8 cellular contexts compared by ENCODE assay signal in the genomic region with DNA sequence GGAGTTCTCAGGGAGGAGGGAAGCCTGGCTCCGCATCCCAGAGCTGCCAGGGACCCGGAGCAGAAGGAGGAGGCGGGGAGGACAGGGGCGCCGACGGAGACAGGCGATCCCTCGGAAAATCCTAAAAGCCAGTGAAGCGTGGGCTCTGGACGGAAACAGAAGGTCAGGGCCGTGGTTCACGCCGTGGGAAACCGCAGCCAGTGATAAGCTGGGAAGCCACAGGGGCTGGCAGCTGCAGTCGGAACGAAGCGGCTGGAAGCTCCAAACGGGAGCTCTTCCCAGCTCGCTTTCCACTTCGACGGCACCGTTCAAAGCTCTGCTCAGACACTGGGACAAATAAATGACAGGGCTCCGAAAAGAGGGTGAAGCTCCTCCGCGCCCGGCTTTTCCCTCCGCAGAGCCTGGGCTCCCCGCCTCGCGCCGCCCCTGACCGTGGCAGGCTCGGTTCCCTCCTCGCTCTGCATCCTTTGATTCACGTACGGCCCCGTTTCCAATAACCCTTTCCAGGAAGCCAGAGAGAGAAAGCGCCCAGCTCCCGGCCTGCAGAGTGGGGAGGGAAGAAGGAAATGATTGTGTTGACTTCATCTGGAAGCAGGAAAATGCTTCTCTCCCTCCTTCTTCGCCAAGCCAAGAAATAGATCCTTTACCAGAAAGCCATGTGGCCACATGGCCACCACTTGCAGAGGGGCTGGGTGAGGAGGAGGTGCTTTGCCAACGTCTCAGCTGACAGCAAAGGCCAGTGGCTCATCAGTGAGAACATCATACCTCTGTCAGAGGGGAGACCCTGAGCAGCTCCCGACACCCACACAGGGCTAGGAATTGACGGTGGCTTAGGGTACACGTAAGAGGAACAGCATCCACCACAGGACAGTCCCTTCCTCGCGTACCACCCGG. TPM values are rescaled to one million over a fixed set of nuclear protein-coding genes. Genes with fewer than 3 reads are reported as not detected.
A peak's percentile ranks its signal among the peaks of the same experiment; 100 is the strongest.
DNase-seq lines count a peak whose midpoint lies in the region; ATAC-seq and TF ChIP-seq lines count a peak whose summit lies in the region.

No MANE protein-coding gene starts in this region.

- H2AFZ ChIP-seq in neuron (ENCODE audit: low read depth, low read length) = peak overlapping the region; percentile 43

- peaks cover 36% of the 10 kb centered on the region for H3K27me3 ChIP-seq in neuron (ENCODE audit: insufficient read depth, low read length)

- no peaks in the 10 kb centered on the region for H3K4me1 ChIP-seq in neuron (ENCODE audit: insufficient read depth, low read length)

- ATAC-seq in GM18520 (IDR thresholded peaks at IDR 0.05; ENCODE audit: unreplicated experiment) = no peak

- H3K4me3 ChIP-seq in fibroblast of villous mesenchyme (ENCODE audit: low read depth, low read length) = peak overlapping the region; percentile 49
- H3K4me3 ChIP-seq in neuron (ENCODE audit: low read length) = no peak overlapping the region

- TF ChIP-seq CTCF in fibroblast of villous mesenchyme (IDR thresholded peaks at IDR 0.05; ENCODE audit: insufficient read depth, low read depth, low read length) (no peak), GM20000 (IDR thresholded peaks at IDR 0.05; ENCODE audit: extremely low read depth, missing control alignments) (no peak)

- no peaks in the 10 kb centered on the region for H3K36me3 ChIP-seq in neuron (ENCODE audit: insufficient read depth, low read length)

- no peaks in the 10 kb centered on the region for H3K9me3 ChIP-seq in neuron (ENCODE audit: low read length)

- DNase-seq in NCI-H1092 treated with DMSO at 0.1 percent for 48 hours (lab: John Stamatoyannopoulos, UW) = peak; percentile 18
- no peak for DNase-seq in NCI-H1092 (lab: John Stamatoyannopoulos, UW)
- DNase-seq in SW480 (ENCODE audit: low spot score) = peak; percentile 68
- peak; percentile 66 for DNase-seq in fibroblast of villous mesenchyme (ENCODE audit: low read depth)
- no peak for DNase-seq in GM20000 (ENCODE audit: low spot score)
- no peak for DNase-seq in NCI-H2029 (lab: John Stamatoyannopoulos, UW)

RNA-seq across cellular contexts. Expression of gene ADRB1, which starts 57.4 kb away (rescaled TPM):
- total RNA-seq in fibroblast of villous mesenchyme = not detected in 2 replicates

Comparison
In these comparisons a context has a peak if more than half of its experiments do, and no peak if none do; other contexts are left out.
1. DNase-seq: peak in NCI-H1092 treated with DMSO at 0.1 percent for 48 hours (single experiment), SW480 (single experiment) and fibroblast of villous mesenchyme (single experiment); none in NCI-H1092 (single experiment), GM20000 (single experiment) and NCI-H2029 (single experiment).